ENCODE assay signal across 25 cellular contexts in the genomic region with DNA sequence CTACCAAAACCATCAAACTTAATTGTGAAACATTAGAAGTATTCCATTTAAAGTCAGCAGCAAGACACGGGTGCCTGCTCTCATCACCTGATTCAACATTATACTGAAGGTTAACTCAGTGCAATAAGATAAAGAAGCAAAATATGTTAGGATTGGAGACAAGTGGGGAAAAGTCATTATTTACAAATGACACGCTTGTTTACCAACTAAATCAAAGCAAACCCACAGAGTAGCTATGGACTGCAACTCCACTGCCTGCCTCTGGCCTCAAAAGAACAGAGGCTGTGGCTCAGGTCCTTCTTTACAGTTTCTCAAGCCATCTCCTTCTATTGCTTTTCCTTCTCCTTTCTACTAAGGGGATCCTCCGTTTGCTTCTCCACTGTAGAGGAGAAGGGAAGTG. TPM values are rescaled to one million over a fixed set of nuclear protein-coding genes. Genes with fewer than 3 reads are reported as not detected.
"Had no signal": no experiment of that assay in that cellular context is flagged by ENCODE, and none has a peak within 500 bp of the region (broad histone marks: within the 10 kb centered on the region; RNA-seq: fewer than 3 reads in every experiment).

No MANE protein-coding gene starts in this region.

- H3K4me1 Mint-ChIP-seq: activated naive CD4-positive, alpha-beta T cell treated with anti-CD3 and anti-CD28 coated beads, Interleukin-2, amount 10 ng/mL, durations not matched to agents 7 days and 5 days; T-helper 17 cell had no signal

- H2AFZ ChIP-seq: PC-9 had no signal

- H3K4me3 Mint-ChIP-seq: activated CD4-positive, alpha-beta T cell treated with anti-CD3 and anti-CD28 coated beads for 36 hours; activated CD8-positive, alpha-beta T cell treated with anti-CD3 and anti-CD28 coated beads for 36 hours; activated naive CD4-positive, alpha-beta T cell treated with anti-CD3 and anti-CD28 coated beads, Interleukin-2, amount 10 ng/mL, durations not matched to agents 7 days and 5 days; activated naive CD8-positive, alpha-beta T cell treated with anti-CD3 and anti-CD28 coated beads for 36 hours; activated T-cell treated with anti-CD3 and anti-CD28 coated beads, Interleukin-2, amount 50 U/mL, for 72 hours; T-helper 17 cell had no signal

- H3K27ac ChIP-seq: PC-9 had no signal

- H3K27ac Mint-ChIP-seq: activated CD4-positive, alpha-beta T cell treated with anti-CD3 and anti-CD28 coated beads for 36 hours; activated CD8-positive, alpha-beta T cell treated with anti-CD3 and anti-CD28 coated beads for 36 hours; activated naive CD4-positive, alpha-beta T cell treated with anti-CD3 and anti-CD28 coated beads, Interleukin-2, amount 10 ng/mL, durations not matched to agents 7 days and 5 days; activated naive CD8-positive, alpha-beta T cell treated with anti-CD3 and anti-CD28 coated beads for 36 hours; activated T-cell treated with anti-CD3 and anti-CD28 coated beads, Interleukin-2, amount 50 U/mL, for 72 hours; activated T-helper 2 cell treated with anti-CD3 and anti-CD28 coated beads, Interferon-gamma antibody, Interleukin-2, Interleukin-4, amounts not matched to agents 10 μg/mL and 5 μg/mL and 100 μg/mL, durations not matched to agents 14 hours and 24 hours and 36 hours; T-helper 17 cell had no signal

- H3K9me3 Mint-ChIP-seq: activated CD8-positive, alpha-beta T cell treated with anti-CD3 and anti-CD28 coated beads for 36 hours; activated naive CD4-positive, alpha-beta T cell treated with anti-CD3 and anti-CD28 coated beads, Interleukin-2, amount 10 ng/mL, durations not matched to agents 7 days and 5 days; activated naive CD8-positive, alpha-beta T cell treated with anti-CD3 and anti-CD28 coated beads for 36 hours; activated T-cell treated with anti-CD3 and anti-CD28 coated beads, Interleukin-2, amount 50 U/mL, for 72 hours; activated T-helper 2 cell treated with anti-CD3 and anti-CD28 coated beads, Interferon-gamma antibody, Interleukin-2, Interleukin-4, amounts not matched to agents 10 μg/mL and 5 μg/mL and 100 μg/mL, durations not matched to agents 14 hours and 24 hours and 36 hours had no signal

- H3K36me3 Mint-ChIP-seq: activated naive CD4-positive, alpha-beta T cell treated with anti-CD3 and anti-CD28 coated beads, Interleukin-2, amount 10 ng/mL, durations not matched to agents 7 days and 5 days; activated naive CD8-positive, alpha-beta T cell treated with anti-CD3 and anti-CD28 coated beads for 36 hours had no signal

- H3K4me3 ChIP-seq: PC-9 had no signal

- DNase-seq: activated CD4-positive, alpha-beta T cell treated with anti-CD3 and anti-CD28 coated beads for 36 hours; activated CD4-positive, alpha-beta T cell treated with anti-CD3 and anti-CD28 coated beads, Interleukin-2, amount 50 U/mL, for 1 hour; activated CD8-positive, alpha-beta memory T cell treated with anti-CD3 and anti-CD28 coated beads, Interleukin-2, amount 50 U/mL, for 4 hours; activated CD8-positive, alpha-beta T cell treated with anti-CD3 and anti-CD28 coated beads for 36 hours; activated gamma-delta T cell treated with Interleukin-2 at 50 U/mL for 16 hours; activated naive CD4-positive, alpha-beta T cell treated with anti-CD3 and anti-CD28 coated beads, Interleukin-2, amount 10 ng/mL, durations not matched to agents 7 days and 5 days; activated naive CD8-positive, alpha-beta T cell treated with anti-CD3 and anti-CD28 coated beads for 36 hours; activated T-cell treated with anti-CD3 and anti-CD28 coated beads, Interleukin-2, amount 50 U/mL, for 72 hours; anterior cingulate cortex; cerebellar nuclear complex; Kasumi-1; MV-4-11; NCI-H1092 treated with DMSO at 0.1 percent for 48 hours; NCI-H1436 treated with DMSO at 0.1 percent for 48 hours; NCI-H187; NCI-H2081; NCI-H510A treated with DMSO at 0.1 percent for 48 hours; NCI-H69; PC-9; SHP77 treated with DMSO at 0.1 percent for 48 hours; T-helper 17 cell; T-helper 9 cell had no signal

- H3K4me2 ChIP-seq: PC-9 had no signal

RNA-seq across cellular contexts. Expression of a gene that starts 21.0 kb away (rescaled TPM):
- total RNA-seq: cardiac septum, M059J, T-helper 17 cell had no signal
